Comparison of ENCODE assay signal across 8 cellular contexts in genomic region chr1:26922901-26923300, GRCh38. TPM values are rescaled to one million over a fixed set of nuclear protein-coding genes. Genes with fewer than 3 reads are reported as not detected.
DNase-seq lines count a peak whose midpoint lies in the region; ATAC-seq and TF ChIP-seq lines count a peak whose summit lies in the region.

No MANE protein-coding gene starts in this region.

- peak overlapping the region; percentile 77 for H3K4me3 ChIP-seq in CD8-positive, alpha-beta memory T cell (ENCODE audit: low read length)
- peak overlapping the region; percentile 79 for H3K4me3 ChIP-seq in NB4 (ENCODE audit: low read depth, low read length)
- peak overlapping the region in 55 of 59 donors; percentile 68 to 100 (median 98) for H3K4me3 ChIP-seq in dorsolateral prefrontal cortex

- POLR2A ChIA-PET in CD8-positive, alpha-beta memory T cell (lab: Charles Lee), result no interaction called here

- peaks cover 16% of the 10 kb centered on the region for H3K36me3 ChIP-seq in CD8-positive, alpha-beta memory T cell (ENCODE audit: insufficient read depth, low read length)

- H3K27ac Mint-ChIP-seq in CD8-positive, alpha-beta memory T cell, result peak overlapping the region; percentile 74 to 98 (median 94)
- H3K27ac Mint-ChIP-seq in nephron progenitor cell, result no peak overlapping the region

- H3K9me3 Mint-ChIP-seq in CD8-positive, alpha-beta memory T cell, result no peaks in the 10 kb centered on the region
- H3K9me3 Mint-ChIP-seq in nephron progenitor cell, result no peaks in the 10 kb centered on the region

- peaks cover 22% of the 10 kb centered on the region for H3K4me1 ChIP-seq in CD8-positive, alpha-beta memory T cell (ENCODE audit: insufficient read depth, low read length)
- H3K4me1 ChIP-seq in foreskin keratinocyte, result peaks cover 10% of the 10 kb centered on the region

- ATAC-seq in foreskin keratinocyte (no peak), left lobe of liver (no peak)

- H3K9me3 ChIP-seq in CD8-positive, alpha-beta memory T cell (ENCODE audit: low read length), result no peaks in the 10 kb centered on the region

- H3K4me1 Mint-ChIP-seq in CD8-positive, alpha-beta memory T cell, result peaks cover 31 to 52% (median 45%) of the 10 kb centered on the region in 3 donors
- peaks cover 30% of the 10 kb centered on the region for H3K4me1 Mint-ChIP-seq in nephron progenitor cell

- TF ChIP-seq CTCF in NB4 (IDR thresholded peaks at IDR 0.05; ENCODE audit: low read depth, low read length), result no peak
- no peak for TF ChIP-seq CTCF in dorsolateral prefrontal cortex (IDR thresholded peaks at IDR 0.05 in 54 of 56, conservative IDR thresholded peaks at IDR 0.05 in 2 of 56; ENCODE audit: low read depth in 1 of 56, partially characterized antibody in 56 of 56)
- TF ChIP-seq CTCF in nephron progenitor cell (IDR thresholded peaks at IDR 0.05), result no peak
- no peak for TF ChIP-seq CTCF in foreskin keratinocyte (conservative IDR thresholded peaks at IDR 0.05)

- CTCF ChIA-PET in CD8-positive, alpha-beta memory T cell (lab: Charles Lee), result no interaction called here

- intact Hi-C loops in dorsolateral prefrontal cortex (cut with DNase I), result no loop called here

- peaks cover 0 to 1% of the 10 kb centered on the region in 2 donors for H3K27me3 Mint-ChIP-seq in CD8-positive, alpha-beta memory T cell
- peaks cover 4% of the 10 kb centered on the region for H3K27me3 Mint-ChIP-seq in nephron progenitor cell (ENCODE audit: low read depth, poor library complexity)

- no peak for TF ChIP-seq POLR2A in NB4 (IDR thresholded peaks at IDR 0.05; ENCODE audit: extremely low read depth, insufficient read length)

- H3K4me3 Mint-ChIP-seq in CD8-positive, alpha-beta memory T cell, result peak overlapping the region; percentile 87 to 97 (median 93)
- peak overlapping the region; percentile 92 for H3K4me3 Mint-ChIP-seq in nephron progenitor cell

- peaks cover 4 to 45% (median 4%) of the 10 kb centered on the region in 3 donors for H3K36me3 Mint-ChIP-seq in CD8-positive, alpha-beta memory T cell
- peaks cover 43% of the 10 kb centered on the region for H3K36me3 Mint-ChIP-seq in nephron progenitor cell (ENCODE audit: low read depth)

- H3K27ac ChIP-seq in CD8-positive, alpha-beta memory T cell (ENCODE audit: low read depth, low read length), result no peak overlapping the region
- H3K27ac ChIP-seq in dorsolateral prefrontal cortex (peak overlapping the region in 1 of 59 donors; percentile 2), foreskin keratinocyte (no peak overlapping the region)

- no peak for DNase-seq in CD8-positive, alpha-beta memory T cell
- no peak for DNase-seq in NB4 (ENCODE audit: low read depth)
- no peak for DNase-seq in dorsolateral prefrontal cortex
- no peak for DNase-seq in nephron progenitor cell
- DNase-seq in foreskin keratinocyte, result no peak
- no peak for DNase-seq in left lobe of liver (ENCODE audit: low spot score)
- DNase-seq in NCI-H748 treated with DMSO at 0.1 percent for 48 hours (lab: John Stamatoyannopoulos, UW), result no peak
- no peak for DNase-seq in inferior parietal cortex (ENCODE audit: extremely low spot score)

- no peaks in the 10 kb centered on the region for H3K27me3 ChIP-seq in CD8-positive, alpha-beta memory T cell (ENCODE audit: insufficient read depth, low read length, poor library complexity, severe bottlenecking)
- H3K27me3 ChIP-seq in dorsolateral prefrontal cortex, result no peaks in the 10 kb centered on the region
- H3K27me3 ChIP-seq in foreskin keratinocyte, result no peaks in the 10 kb centered on the region

RNA-seq across cellular contexts. Expression of gene NUDC, which starts 1.4 kb away (rescaled TPM):
- total RNA-seq in CD8-positive, alpha-beta memory T cell, result 100 to 1,000 TPM; 167 to 168 TPM
- polyA plus RNA-seq in CD8-positive, alpha-beta memory T cell, result 122 TPM
- 100 to 1,000 TPM in 36 of 120 experiments, 10 to 100 TPM in 84; 61.0 to 142 (median 91.8) TPM for total RNA-seq in dorsolateral prefrontal cortex
- total RNA-seq in foreskin keratinocyte, result 80.5 and 110 TPM in 2 replicates
- 156 and 176 TPM in 2 replicates for polyA plus RNA-seq in foreskin keratinocyte
- total RNA-seq in left lobe of liver, result 43.2 TPM

RNA-seq across cellular contexts. Expression of gene NR0B2, which starts 9.1 kb away (rescaled TPM):
- total RNA-seq in CD8-positive, alpha-beta memory T cell, result not detected
- polyA plus RNA-seq in CD8-positive, alpha-beta memory T cell, result not detected
- under 1 TPM in 1 of 120 experiments, not detected in 119; 0.69 TPM for total RNA-seq in dorsolateral prefrontal cortex
- total RNA-seq in foreskin keratinocyte, result not detected in 2 replicates
- not detected in 2 replicates for polyA plus RNA-seq in foreskin keratinocyte
- 79.2 TPM for total RNA-seq in left lobe of liver

RNA-seq across cellular contexts. Expression of gene GPATCH3, which starts 22.6 kb away (rescaled TPM):
- 10 to 100 TPM; 20.0 to 21.3 TPM for total RNA-seq in CD8-positive, alpha-beta memory T cell
- polyA plus RNA-seq in CD8-positive, alpha-beta memory T cell, result 15.2 TPM
- total RNA-seq in dorsolateral prefrontal cortex, result 10 to 100 TPM; 11.2 to 24.9 (median 16.6) TPM
- total RNA-seq in foreskin keratinocyte, result 7.1 and 10.4 TPM in 2 replicates
- polyA plus RNA-seq in foreskin keratinocyte, result 9.0 TPM in 2 replicates
- 7.1 TPM for total RNA-seq in left lobe of liver

RNA-seq across cellular contexts. Expression of gene GPN2, which starts 32.8 kb away (rescaled TPM):
- total RNA-seq in CD8-positive, alpha-beta memory T cell, result 10 to 100 TPM; 60.2 to 69.9 TPM
- polyA plus RNA-seq in CD8-positive, alpha-beta memory T cell, result 18.8 TPM
- 10 to 100 TPM; 18.8 to 40.5 (median 26.6) TPM for total RNA-seq in dorsolateral prefrontal cortex
- total RNA-seq in foreskin keratinocyte, result 21.2 and 25.7 TPM in 2 replicates
- polyA plus RNA-seq in foreskin keratinocyte, result 37.1 and 39.7 TPM in 2 replicates
- 15.9 TPM for total RNA-seq in left lobe of liver

RNA-seq across cellular contexts. Expression of gene KDF1, which starts 37.4 kb away (rescaled TPM):
- under 1 TPM; 0.24 to 0.39 TPM for total RNA-seq in CD8-positive, alpha-beta memory T cell
- polyA plus RNA-seq in CD8-positive, alpha-beta memory T cell, result 4.6 TPM
- 1 to 10 TPM in 64 of 120 experiments, under 1 TPM in 49, not detected in 7; 0.27 to 3.7 (median 1.1) TPM for total RNA-seq in dorsolateral prefrontal cortex
- total RNA-seq in foreskin keratinocyte, result 27.8 and 32.8 TPM in 2 replicates
- 29.9 and 33.8 TPM in 2 replicates for polyA plus RNA-seq in foreskin keratinocyte
- total RNA-seq in left lobe of liver, result 2.9 TPM

Comparison
In these comparisons a context has a peak if more than half of its experiments do, and no peak if none do; other contexts are left out.
1. RNA of gene NR0B2, which starts 9.1 kb away (total RNA-seq): 79.2 TPM in left lobe of liver (single experiment); not detected in CD8-positive, alpha-beta memory T cell, 0.69 TPM in dorsolateral prefrontal cortex and not detected in foreskin keratinocyte; every median in the first group is over 10 times any median in the second.
2. Peak in every context shown above with its lines, with median percentiles within 50 percentile points of each other: H3K4me3 ChIP-seq.